ENCODE assay signal across 1 cellular context in the genomic region with DNA sequence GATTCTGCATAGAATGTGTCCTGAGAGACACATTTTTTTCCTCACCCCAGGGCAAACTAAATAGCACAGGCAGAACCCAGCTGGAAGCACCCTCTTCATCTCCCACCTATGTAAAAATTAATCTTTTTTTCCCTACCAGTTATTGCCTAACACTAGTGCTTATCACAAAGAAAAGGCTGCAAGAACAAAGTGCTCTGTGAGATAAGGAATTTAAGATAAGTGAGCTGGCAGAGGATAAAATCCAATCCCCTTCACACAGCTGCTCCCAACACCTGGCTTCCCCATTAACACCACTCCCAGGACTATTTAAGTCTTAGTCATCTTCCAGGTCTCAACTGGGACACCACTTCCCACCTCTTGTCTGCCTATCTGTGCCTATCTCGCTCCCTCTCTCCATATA.
TF ChIP-seq lines count a peak whose summit lies in the region.

No MANE protein-coding gene starts in this region.

TF ChIP-seq in K562, 482 proteins besides CTCF, POLR2A, EP300 and RAD21:
- TF ChIP-seq ZBTB40 (IDR thresholded peaks at IDR 0.05): no peak
- no peak for TF ChIP-seq ZBTB40 (CRISPR knock-in tag; IDR thresholded peaks at IDR 0.05)
- TF ChIP-seq CBFA2T3 (IDR thresholded peaks at IDR 0.05): peak; percentile 54
- no peak for TF ChIP-seq POLR2G (IDR thresholded peaks at IDR 0.05; ENCODE audit: low read depth, low read length)
- no peak for TF ChIP-seq SP1 (CRISPR knock-in tag; IDR thresholded peaks at IDR 0.05)
- TF ChIP-seq ZNF280B (CRISPR knock-in tag; IDR thresholded peaks at IDR 0.05): no peak
- TF ChIP-seq ZNF274 (IDR thresholded peaks at IDR 0.05; ENCODE audit: borderline replicate concordance, low read depth, low read length): no peak
- TF ChIP-seq TEAD4 (IDR thresholded peaks at IDR 0.05; ENCODE audit: low read length): peak; percentile 68; the same call in 1 of the 2 replicates
- no peak for TF ChIP-seq TEAD4 (CRISPR knock-in tag; IDR thresholded peaks at IDR 0.05; ENCODE audit: borderline replicate concordance)
- TF ChIP-seq CBFA2T2 (conservative IDR thresholded peaks at IDR 0.05): peak; percentile 58
- no peak for TF ChIP-seq PCBP2 (IDR thresholded peaks at IDR 0.05; ENCODE audit: low read depth, low read length, poor library complexity, severe bottlenecking)
- peak in 1 of 2 experiments; percentile 41; a peak in 1 of 4 replicates for TF ChIP-seq TRIM24 (IDR thresholded peaks at IDR 0.05)
- 0 out of 2 replicates have a peak, but pooled peaks have one; percentile 7 for TF ChIP-seq KLF16 (IDR thresholded peaks at IDR 0.05)
- no peak for TF ChIP-seq CREB3 (tag; conservative IDR thresholded peaks at IDR 0.05; ENCODE audit: low read depth)
- TF ChIP-seq PURB (CRISPR knock-in tag; IDR thresholded peaks at IDR 0.05; ENCODE audit: low read depth): no peak
- TF ChIP-seq TAL1 (IDR thresholded peaks at IDR 0.05): peak; percentile 57
- TF ChIP-seq TRIM28 (IDR thresholded peaks at IDR 0.05): no peak
- no peak for TF ChIP-seq SMARCE1 (IDR thresholded peaks at IDR 0.05)
